Comparison of ENCODE assay signal across 21 cellular contexts in genomic region chr11:47035108-47035507, GRCh38.
"Had no signal": no experiment of that assay in that cellular context is flagged by ENCODE, and none has a peak within 500 bp of the region (broad histone marks: within the 10 kb centered on the region; RNA-seq: fewer than 3 reads in every experiment).

No MANE protein-coding gene starts in this region.

- H3K4me3 ChIP-seq: breast epithelium, esophagus muscularis mucosa, lower lobe of right lung, right lobe of liver, testis, transverse colon had no signal

- DNase-seq: activated CD4-positive, alpha-beta T cell treated with anti-CD3 and anti-CD28 coated beads for 48 hours; activated CD4-positive, alpha-beta T cell treated with anti-CD3 and anti-CD28 coated beads, Interleukin-2, amount 50 U/mL, for 48 hours; activated CD8-positive, alpha-beta memory T cell treated with anti-CD3 and anti-CD28 coated beads for 24 hours; activated effector memory CD4-positive, alpha-beta T cell treated with Interleukin-2 at 50 U/mL for 16 hours; activated naive CD4-positive, alpha-beta T cell treated with anti-CD3 and anti-CD28 coated beads, Interleukin-2, amount 10 ng/mL, durations not matched to agents 7 days and 5 days; amygdala; central memory CD4-positive, alpha-beta T cell; endodermal cell; foreskin melanocyte; kidney glomerular epithelial cell; lower lobe of right lung; mesendoderm; right lobe of liver; stimulated activated CD4-positive, alpha-beta T cell treated with anti-CD3 and anti-CD28 coated beads, Interleukin-4, amount 100 ng/mL, for 1 hour; stimulated activated naive CD8-positive, alpha-beta T cell treated with anti-CD3 and anti-CD28 coated beads, Interleukin-15, Interleukin-2, amounts not matched to agents 100 U/mL and 50 U/mL, for 24 hours; T-helper 1 cell; testis; transverse colon; WERI-Rb-1 had no signal
